In the genomic region with DNA sequence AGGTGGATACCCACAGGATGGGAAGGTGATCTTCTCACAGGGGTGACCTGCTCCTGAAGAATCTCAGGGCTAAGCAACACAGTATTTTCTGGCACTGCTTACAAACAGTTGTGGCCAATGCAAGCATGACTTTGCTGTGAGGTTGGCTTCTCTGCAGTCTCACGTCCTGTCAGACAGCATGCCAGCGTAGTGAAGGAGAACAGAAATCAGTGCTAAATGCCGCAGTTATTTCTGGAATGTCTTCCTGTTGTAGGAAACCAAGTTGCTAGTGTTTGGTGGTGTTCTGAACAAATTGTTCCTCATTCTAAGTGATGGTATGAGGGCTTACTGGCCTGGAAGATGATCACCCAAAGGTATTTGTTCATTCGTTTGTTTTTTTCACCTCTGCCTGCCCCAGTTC, we compare ENCODE assay signal across 14 cellular contexts.
DNase-seq lines count a peak whose midpoint lies in the region; ATAC-seq and TF ChIP-seq lines count a peak whose summit lies in the region.
"Had no signal": no experiment of that assay in that cellular context is flagged by ENCODE, and none has a peak within 500 bp of the region (broad histone marks: within the 10 kb centered on the region; RNA-seq: fewer than 3 reads in every experiment).

No MANE protein-coding gene starts in this region.

- H3K9me3 Mint-ChIP-seq in Calu3 (ENCODE audit: low read depth, unreplicated experiment), result peaks cover 12% of the 10 kb centered on the region

- no peaks in the 10 kb centered on the region for H3K36me3 Mint-ChIP-seq in Calu3 (ENCODE audit: insufficient read depth, unreplicated experiment)

- peak overlapping the region; percentile 11; the same call in 1 of the 2 replicates for H3K4me2 ChIP-seq in BLaER1

- no peaks in the 10 kb centered on the region for H3K4me1 Mint-ChIP-seq in Calu3 (ENCODE audit: low read depth, unreplicated experiment)
- H3K4me1 Mint-ChIP-seq: nephron had no signal

- WGBS in heart right ventricle, 2 donors, result 7% methylated on average over 4 of the region's 4 CpGs

- H3K4me3 ChIP-seq in BLaER1 (no peak overlapping the region), heart right ventricle (peak overlapping the region in 9 of 10 donors; percentile 14 to 42 (median 35))
- H3K4me3 ChIP-seq: SJCRH30 had no signal

- no peaks in the 10 kb centered on the region for H3K36me3 ChIP-seq in BLaER1
- no peaks in the 10 kb centered on the region for H3K36me3 ChIP-seq in heart right ventricle
- H3K36me3 ChIP-seq: SJCRH30, WERI-Rb-1 had no signal

- H3K4me1 ChIP-seq in BLaER1, result peaks cover 8% of the 10 kb centered on the region
- H3K4me1 ChIP-seq in heart right ventricle, result peaks cover 0 to 5% (median 0%) of the 10 kb centered on the region in 9 donors
- H3K4me1 ChIP-seq: SJCRH30 had no signal

- H3K4me3 Mint-ChIP-seq in Calu3 (ENCODE audit: low read depth, unreplicated experiment), result no peak overlapping the region
- H3K4me3 Mint-ChIP-seq: nephron had no signal

- H3K9ac ChIP-seq in BLaER1, result no peak overlapping the region

- DNase-seq in heart right ventricle (peak in 1 of 2 donors; percentile 28), pons (ENCODE audit: low spot score) (peak; percentile 34), epidermal melanocyte (ENCODE audit: insufficient read length, low spot score) (no peak), Calu3 (no peak), midbrain (lab: John Stamatoyannopoulos, UW) (no peak)
- DNase-seq: amniotic stem cell, NCI-H1417, NCI-H774, SJCRH30, WERI-Rb-1 had no signal

- intact Hi-C loops in heart right ventricle (cut with DNase I) (no loop called here), Calu3 (cut with micrococcal nuclease; ENCODE audit: unreplicated experiment) (no loop called here)

- H3K9me3 ChIP-seq in BLaER1, result no peaks in the 10 kb centered on the region
- peaks cover 0 to 18% (median 3%) of the 10 kb centered on the region in 11 donors for H3K9me3 ChIP-seq in heart right ventricle
- H3K9me3 ChIP-seq: SJCRH30 had no signal

- H3K27me3 Mint-ChIP-seq in Calu3 (ENCODE audit: unreplicated experiment), result no peaks in the 10 kb centered on the region

- TF ChIP-seq CTCF in heart right ventricle (IDR thresholded peaks at IDR 0.05), result no peak
- no peak for TF ChIP-seq CTCF in Calu3 (IDR thresholded peaks at IDR 0.05; ENCODE audit: unreplicated experiment)

- BruUV-seq in Calu3 (replicated peaks; lab: Mats Ljungman, UMichigan), result no TSS peak

- H3K27ac ChIP-seq in BLaER1 (no peak overlapping the region), heart right ventricle (peak overlapping the region in 8 of 10 donors; percentile 15 to 58 (median 46))
- H3K27ac ChIP-seq: SJCRH30, WERI-Rb-1 had no signal

- peak; percentile 90 for ATAC-seq in SK-N-SH treated with all-trans-retinoic acid at 6 μM for 48 hours
- ATAC-seq in heart right ventricle, result peak; percentile 75 to 95 (median 92)
- ATAC-seq in GM19452 (IDR thresholded peaks at IDR 0.05; ENCODE audit: unreplicated experiment), result no peak

- CTCF ChIA-PET in Calu3 (lab: Charles Lee), result no interaction called here

- H3K27ac Mint-ChIP-seq in Calu3 (ENCODE audit: unreplicated experiment), result no peak overlapping the region
- H3K27ac Mint-ChIP-seq: nephron had no signal

- H4K20me1 ChIP-seq in BLaER1, result no peaks in the 10 kb centered on the region

- H3K27me3 ChIP-seq in BLaER1 (no peaks in the 10 kb centered on the region), heart right ventricle (no peaks in the 10 kb centered on the region)
- H3K27me3 ChIP-seq: SJCRH30 had no signal

TF ChIP-seq in SK-N-SH treated with all-trans-retinoic acid at 6 μM for 48 hours, 23 proteins besides CTCF, POLR2A, EP300 and RAD21:
- TF ChIP-seq OSR1 (CRISPR knock-in tag; IDR thresholded peaks at IDR 0.05), result no peak
- no peak for TF ChIP-seq TCF4 (CRISPR knock-in tag; IDR thresholded peaks at IDR 0.05; ENCODE audit: borderline replicate concordance)
- TF ChIP-seq ZC3H10 (CRISPR knock-in tag; IDR thresholded peaks at IDR 0.05), result no peak
- no peak for TF ChIP-seq ZFP3 (CRISPR knock-in tag; IDR thresholded peaks at IDR 0.05)
- no peak for TF ChIP-seq ZNF70 (CRISPR knock-in tag; IDR thresholded peaks at IDR 0.05)
- no peak for TF ChIP-seq RARB (CRISPR knock-in tag; IDR thresholded peaks at IDR 0.05)
- no peak for TF ChIP-seq ZFP30 (CRISPR knock-in tag; IDR thresholded peaks at IDR 0.05)
- no peak for TF ChIP-seq POU6F1 (CRISPR knock-in tag; IDR thresholded peaks at IDR 0.05; ENCODE audit: borderline replicate concordance, low read depth)
- no peak for TF ChIP-seq ZNF565 (CRISPR knock-in tag; conservative IDR thresholded peaks at IDR 0.05; ENCODE audit: low read depth)
- no peak for TF ChIP-seq ESRRG (CRISPR knock-in tag; IDR thresholded peaks at IDR 0.05)
- no peak for TF ChIP-seq CSDC2 (CRISPR knock-in tag; IDR thresholded peaks at IDR 0.05)
